8 cellular contexts compared by ENCODE assay signal in the genomic region with DNA sequence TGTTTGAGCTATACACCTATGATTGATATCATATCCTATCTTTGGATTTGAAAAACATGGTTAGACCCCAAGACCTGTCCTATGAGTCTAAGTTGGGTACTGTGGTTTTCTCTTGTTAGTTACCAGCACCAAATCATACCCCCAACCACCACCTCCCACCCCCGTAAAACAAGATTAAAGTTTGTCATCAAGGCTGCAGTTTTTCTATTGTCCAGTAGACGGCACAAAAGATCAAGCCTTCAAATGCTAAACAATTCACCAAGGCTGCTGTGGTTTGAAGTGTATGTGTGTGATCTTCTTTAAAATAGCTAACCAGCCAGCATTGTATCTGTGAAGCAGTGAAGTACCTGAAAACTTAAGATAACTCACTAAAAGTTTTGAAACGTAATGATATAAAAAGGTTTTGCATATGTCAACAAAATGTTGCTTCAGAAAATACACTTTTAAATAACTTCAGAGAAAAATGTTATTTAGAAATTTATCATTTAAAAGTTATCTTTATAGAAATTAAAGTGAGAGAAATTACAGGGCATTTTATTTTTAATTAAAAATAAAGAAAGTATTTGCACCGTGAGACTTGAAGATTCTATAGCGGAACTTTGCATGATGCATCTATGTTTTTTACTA. TPM values are rescaled to one million over a fixed set of nuclear protein-coding genes. Genes with fewer than 3 reads are reported as not detected.
DNase-seq lines count a peak whose midpoint lies in the region; ATAC-seq, FAIRE-seq and TF ChIP-seq lines count a peak whose summit lies in the region.

No MANE protein-coding gene starts in this region.

- no peak overlapping the region for H3K9ac ChIP-seq in keratinocyte (ENCODE audit: control insufficient read depth, extremely low read depth, insufficient read depth, low read length)

- no peak overlapping the region for H3K27ac Mint-ChIP-seq in activated CD8-positive, alpha-beta T cell treated with anti-CD3 and anti-CD28 coated beads for 36 hours
- no peak overlapping the region for H3K27ac Mint-ChIP-seq in T-helper 17 cell

- no peaks in the 10 kb centered on the region for H3K9me3 ChIP-seq in BE2C
- no peaks in the 10 kb centered on the region for H3K9me3 ChIP-seq in keratinocyte (ENCODE audit: control insufficient read depth, low read depth, low read length)
- H3K9me3 ChIP-seq in upper lobe of right lung = no peaks in the 10 kb centered on the region
- H3K9me3 ChIP-seq in T-helper 17 cell (ENCODE audit: control insufficient read depth, low read length, poor library complexity, severe bottlenecking) = no peaks in the 10 kb centered on the region

- H3K4me3 Mint-ChIP-seq in activated CD8-positive, alpha-beta T cell treated with anti-CD3 and anti-CD28 coated beads for 36 hours = no peak overlapping the region
- no peak overlapping the region for H3K4me3 Mint-ChIP-seq in T-helper 17 cell

- H3K27me3 ChIP-seq in BE2C (no peaks in the 10 kb centered on the region), keratinocyte (ENCODE audit: control insufficient read depth, extremely low read depth, insufficient read depth, low read length) (peaks cover 23% of the 10 kb centered on the region), upper lobe of right lung (peaks cover 33% of the 10 kb centered on the region)

- TF ChIP-seq CTCF in BE2C (IDR thresholded peaks at IDR 0.05; ENCODE audit: low read depth, low read length) = peak; percentile 83
- peak; percentile 51 for TF ChIP-seq CTCF in activated CD8-positive, alpha-beta T cell treated with anti-CD3 and anti-CD28 coated beads for 36 hours (IDR thresholded peaks at IDR 0.05)
- TF ChIP-seq CTCF in keratinocyte (optimal IDR thresholded peaks at IDR 0.05 in 1 of 3, IDR thresholded peaks at IDR 0.05 in 1 of 3, conservative IDR thresholded peaks at IDR 0.05 in 1 of 3; ENCODE audit: extremely low read depth in 1 of 3, insufficient read depth in 2 of 3, low read length in 3 of 3) = peak; percentile 64 to 83 (median 81)
- peak; percentile 79 for TF ChIP-seq CTCF in upper lobe of right lung (IDR thresholded peaks at IDR 0.05)

- FAIRE-seq in keratinocyte (lab: Jason Lieb, UNC) = peak; percentile 34

- H3K36me3 ChIP-seq in BE2C (no peaks in the 10 kb centered on the region), keratinocyte (ENCODE audit: control insufficient read depth in 2 of 2, extremely low read depth in 1 of 2, insufficient read depth in 2 of 2, low read length in 2 of 2) (no peaks in the 10 kb centered on the region), upper lobe of right lung (no peaks in the 10 kb centered on the region)

- dilution Hi-C loops in keratinocyte (cut with MboI; ENCODE audit: extremely low pct_ligation_motif_present, low sequenced_read_pairs) = no loop called here

- no peak for DNase-seq in BE2C
- peak; percentile 65 for DNase-seq in NCI-H187 treated with DMSO at 0.1 percent for 48 hours (lab: John Stamatoyannopoulos, UW)
- no peak for DNase-seq in activated CD8-positive, alpha-beta T cell treated with anti-CD3 and anti-CD28 coated beads for 36 hours
- DNase-seq in keratinocyte (ENCODE audit: low read depth, low spot score) = no peak
- no peak for DNase-seq in upper lobe of right lung
- DNase-seq in T-helper 17 cell = no peak
- no peak for DNase-seq in sciatic nerve (ENCODE audit: low spot score)

- no peak overlapping the region for H3K4me2 ChIP-seq in keratinocyte (ENCODE audit: control insufficient read depth, extremely low read depth, insufficient read depth, low read depth, low read length)

- H3K9me1 ChIP-seq in keratinocyte (ENCODE audit: control insufficient read depth, extremely low read depth, insufficient read depth, low read length) = no peaks in the 10 kb centered on the region

- intact Hi-C loops in activated CD8-positive, alpha-beta T cell treated with anti-CD3 and anti-CD28 coated beads for 36 hours (cut with micrococcal nuclease) = loop anchor here (2.0 kb wide), 1 partner anchor 146 kb away; no protein-coding TSS in a partner anchor
- intact Hi-C loops in upper lobe of right lung (cut with DNase I) = no loop called here
- intact Hi-C loops in sciatic nerve (cut with DNase I) = no loop called here

- no peaks in the 10 kb centered on the region for H3K79me2 ChIP-seq in keratinocyte (ENCODE audit: control insufficient read depth, insufficient read depth, low read length)

- no peak overlapping the region for H2AFZ ChIP-seq in keratinocyte (ENCODE audit: control insufficient read depth, low read length)

- no peaks in the 10 kb centered on the region for H3K9me3 Mint-ChIP-seq in activated CD8-positive, alpha-beta T cell treated with anti-CD3 and anti-CD28 coated beads for 36 hours

- ATAC-seq in GM19351 (IDR thresholded peaks at IDR 0.05; ENCODE audit: unreplicated experiment) (peak; percentile 53), upper lobe of right lung (peak; percentile 53), T-helper 17 cell (no peak), sciatic nerve (no peak)
- ATAC-seq in activated CD8-positive, alpha-beta T cell treated with anti-CD3 and anti-CD28 coated beads for 36 hours = peak; percentile 34

- H4K20me1 ChIP-seq in keratinocyte (ENCODE audit: control insufficient read depth, extremely low read depth, insufficient read depth, low read length) = no peaks in the 10 kb centered on the region

- H3K27ac ChIP-seq in keratinocyte (ENCODE audit: control insufficient read depth, insufficient read depth, low read length) (no peak overlapping the region), upper lobe of right lung (no peak overlapping the region)

- CTCF ChIA-PET in activated CD8-positive, alpha-beta T cell treated with anti-CD3 and anti-CD28 coated beads for 36 hours (lab: Charles Lee) = interaction anchor here (0.6 to 1.3 kb wide), 5 partner anchors 8 to 85 kb away, joined by 3 to 4 read pairs (median 3); no protein-coding TSS in a partner anchor

- peaks cover 65% of the 10 kb centered on the region for H3K27me3 Mint-ChIP-seq in activated CD8-positive, alpha-beta T cell treated with anti-CD3 and anti-CD28 coated beads for 36 hours
- H3K27me3 Mint-ChIP-seq in T-helper 17 cell = peaks cover 50% of the 10 kb centered on the region

- POLR2A ChIA-PET in activated CD8-positive, alpha-beta T cell treated with anti-CD3 and anti-CD28 coated beads for 36 hours (lab: Charles Lee) = no interaction called here

- peaks cover 11% of the 10 kb centered on the region for H3K4me1 Mint-ChIP-seq in activated CD8-positive, alpha-beta T cell treated with anti-CD3 and anti-CD28 coated beads for 36 hours (ENCODE audit: low read depth)
- peaks cover 9% of the 10 kb centered on the region for H3K4me1 Mint-ChIP-seq in T-helper 17 cell

- H3K36me3 Mint-ChIP-seq in activated CD8-positive, alpha-beta T cell treated with anti-CD3 and anti-CD28 coated beads for 36 hours (ENCODE audit: low read depth) = no peaks in the 10 kb centered on the region
- peaks cover 8% of the 10 kb centered on the region for H3K36me3 Mint-ChIP-seq in T-helper 17 cell (ENCODE audit: low read depth)

- H3K4me3 ChIP-seq in BE2C (ENCODE audit: low read depth, low read length) = no peak overlapping the region
- H3K4me3 ChIP-seq in keratinocyte (ENCODE audit: control insufficient read depth in 2 of 3, extremely low read depth in 1 of 3, insufficient read depth in 2 of 3, low read depth in 1 of 3, low read length in 3 of 3) = no peak overlapping the region
- H3K4me3 ChIP-seq in upper lobe of right lung = no peak overlapping the region

- H3K4me1 ChIP-seq in BE2C (no peaks in the 10 kb centered on the region), keratinocyte (ENCODE audit: control insufficient read depth, extremely low read depth, insufficient read depth, low read length) (peaks cover 5% of the 10 kb centered on the region), upper lobe of right lung (peaks cover 4% of the 10 kb centered on the region)

RNA-seq across cellular contexts. Expression of a gene that starts 5.8 kb away (rescaled TPM):
- 21.8 TPM for polyA plus RNA-seq in BE2C (2012; ENCODE audit: insufficient read depth, insufficient read length, low read depth)
- not detected for total RNA-seq in activated CD8-positive, alpha-beta T cell treated with anti-CD3 and anti-CD28 coated beads for 36 hours
- 2.2 to 4.4 TPM (median 3.1 TPM) in 3 replicates for polyA plus RNA-seq in keratinocyte
- polyA plus RNA-seq in keratinocyte (2011; ENCODE audit: low read depth) = 5.3 TPM
- polyA plus RNA-seq in keratinocyte (2011; cell fraction: cytosol; rRNA removed) = 1.3 and 2.3 TPM in 2 replicates
- 4.9 and 6.2 TPM in 2 replicates for polyA plus RNA-seq in keratinocyte (2011; cell fraction: nucleus; rRNA removed)
- 2.4 and 2.8 TPM in 2 replicates for polyA plus RNA-seq in keratinocyte (2012; ENCODE audit: low replicate concordance)
- 6.7 to 17.9 TPM (median 7.1 TPM) in 3 replicates for polyA minus RNA-seq in keratinocyte
- polyA minus RNA-seq in keratinocyte (2011; cell fraction: cytosol; rRNA and poly(A)+ RNA removed) = 8.6 TPM
- polyA minus RNA-seq in keratinocyte (2011; cell fraction: nucleus; rRNA and poly(A)+ RNA removed) = 5.3 and 7.4 TPM in 2 replicates
- total RNA-seq in upper lobe of right lung (48.0 TPM), T-helper 17 cell (10 to 100 TPM in 1 of 2 donors, under 1 TPM in 1; 0.80 to 13.4 TPM), sciatic nerve (18.0 TPM)

Comparison
In these comparisons a context has a peak if more than half of its experiments do, and no peak if none do; other contexts are left out.
1. ATAC-seq: peak in GM19351 (single experiment), activated CD8-positive, alpha-beta T cell treated with anti-CD3 and anti-CD28 coated beads for 36 hours (single experiment) and upper lobe of right lung (single experiment); none in T-helper 17 cell (single experiment) and sciatic nerve (single experiment).
2. Peak in every context shown above with its lines, with median percentiles within 50 percentile points of each other: CTCF ChIP-seq.